25 cellular contexts compared by ENCODE assay signal in the genomic region with DNA sequence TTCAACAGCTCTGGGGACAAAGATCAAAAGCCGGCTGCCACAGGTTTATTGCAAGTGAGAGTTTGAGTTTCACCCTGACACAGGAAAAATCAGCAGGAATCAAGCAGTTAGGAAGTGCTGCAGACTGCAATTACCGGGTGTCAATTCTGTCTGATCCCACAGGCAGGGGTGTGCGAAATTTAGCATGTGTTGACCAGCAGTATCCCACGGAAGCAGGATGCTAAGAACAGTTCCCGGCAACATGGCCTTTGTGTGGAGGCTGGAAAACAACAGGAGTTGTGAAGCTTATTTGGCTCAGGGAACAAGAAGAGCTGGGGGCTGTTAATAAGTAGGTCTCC.
A peak's percentile ranks its signal among the peaks of the same experiment; 100 is the strongest.
DNase-seq lines count a peak whose midpoint lies in the region; ATAC-seq and TF ChIP-seq lines count a peak whose summit lies in the region.
"Had no signal": no experiment of that assay in that cellular context is flagged by ENCODE, and none has a peak within 500 bp of the region (broad histone marks: within the 10 kb centered on the region; RNA-seq: fewer than 3 reads in every experiment).

No MANE protein-coding gene starts in this region.

- H3K27ac ChIP-seq in colonic mucosa, result no peak overlapping the region
- H3K27ac ChIP-seq in CD8-positive, alpha-beta T cell (ENCODE audit: low read depth, low read length), result no peak overlapping the region
- no peak overlapping the region for H3K27ac ChIP-seq in CD8-positive, alpha-beta memory T cell (ENCODE audit: low read depth, low read length)
- H3K27ac ChIP-seq: testis, uterus had no signal

- H3K27me3 Mint-ChIP-seq in activated CD4-positive, alpha-beta memory T cell treated with anti-CD3 and anti-CD28 coated beads, Interleukin-2, amount 10 ng/mL, durations not matched to agents 7 days and 5 days, result peaks cover 13% of the 10 kb centered on the region
- peaks cover 33% of the 10 kb centered on the region for H3K27me3 Mint-ChIP-seq in activated CD4-positive, alpha-beta memory T cell treated with anti-CD3 and anti-CD28 coated beads for 36 hours
- H3K27me3 Mint-ChIP-seq in CD8-positive, alpha-beta T cell (ENCODE audit: low read depth), result peaks cover 9% of the 10 kb centered on the region
- peaks cover 0 to 3% of the 10 kb centered on the region in 2 donors for H3K27me3 Mint-ChIP-seq in CD8-positive, alpha-beta memory T cell

- no peak for TF ChIP-seq CTCF in colonic mucosa (IDR thresholded peaks at IDR 0.05)
- no peak for TF ChIP-seq CTCF in mucosa of descending colon (IDR thresholded peaks at IDR 0.05)
- TF ChIP-seq CTCF in CD8-positive, alpha-beta T cell (IDR thresholded peaks at IDR 0.05), result no peak

- H3K4me3 ChIP-seq in colonic mucosa, result no peak overlapping the region
- no peak overlapping the region for H3K4me3 ChIP-seq in mucosa of descending colon
- H3K4me3 ChIP-seq in CD8-positive, alpha-beta T cell (ENCODE audit: low read depth, low read length), result no peak overlapping the region
- H3K4me3 ChIP-seq in CD8-positive, alpha-beta memory T cell (ENCODE audit: low read length), result no peak overlapping the region
- H3K4me3 ChIP-seq: SJSA1, testis, uterus had no signal

- H3K9me3 ChIP-seq in colonic mucosa (no peaks in the 10 kb centered on the region), mucosa of descending colon (no peaks in the 10 kb centered on the region)
- H3K9me3 ChIP-seq in CD8-positive, alpha-beta T cell (ENCODE audit: low read length), result no peaks in the 10 kb centered on the region
- H3K9me3 ChIP-seq in CD8-positive, alpha-beta memory T cell (ENCODE audit: low read length), result no peaks in the 10 kb centered on the region
- H3K9me3 ChIP-seq: testis, uterus had no signal

- H3K36me3 ChIP-seq in colonic mucosa (no peaks in the 10 kb centered on the region), mucosa of descending colon (ENCODE audit: low read depth) (no peaks in the 10 kb centered on the region)
- no peaks in the 10 kb centered on the region for H3K36me3 ChIP-seq in CD8-positive, alpha-beta T cell (ENCODE audit: insufficient read depth, low read length)
- H3K36me3 ChIP-seq in CD8-positive, alpha-beta memory T cell (ENCODE audit: insufficient read depth, low read length), result no peaks in the 10 kb centered on the region
- H3K36me3 ChIP-seq: SJSA1, uterus had no signal

- POLR2A ChIA-PET in activated CD4-positive, alpha-beta memory T cell treated with anti-CD3 and anti-CD28 coated beads, Interleukin-2, amount 10 ng/mL, durations not matched to agents 7 days and 5 days (lab: Charles Lee), result no interaction called here
- POLR2A ChIA-PET in activated CD4-positive, alpha-beta memory T cell treated with anti-CD3 and anti-CD28 coated beads for 36 hours (lab: Charles Lee), result interaction anchor here (1.2 kb wide), 1 partner anchor 34 kb away, joined by 3 read pairs; no protein-coding TSS in a partner anchor
- POLR2A ChIA-PET in CD8-positive, alpha-beta T cell (lab: Charles Lee), result no interaction called here
- POLR2A ChIA-PET in CD8-positive, alpha-beta memory T cell (lab: Charles Lee), result interaction anchor here (0.9 kb wide), 1 partner anchor 40 kb away, joined by 3 read pairs; no protein-coding TSS in a partner anchor

- peaks cover 4% of the 10 kb centered on the region for H3K4me1 ChIP-seq in colonic mucosa
- H3K4me1 ChIP-seq in mucosa of descending colon (ENCODE audit: low read depth), result peaks cover 3% of the 10 kb centered on the region
- H3K4me1 ChIP-seq in CD8-positive, alpha-beta T cell (ENCODE audit: insufficient read depth, low read length), result no peaks in the 10 kb centered on the region
- no peaks in the 10 kb centered on the region for H3K4me1 ChIP-seq in CD8-positive, alpha-beta memory T cell (ENCODE audit: insufficient read depth, low read length)
- H3K4me1 ChIP-seq: testis, uterus had no signal

- no peak for DNase-seq in activated CD4-positive, alpha-beta memory T cell treated with anti-CD3 and anti-CD28 coated beads, Interleukin-2, amount 10 ng/mL, durations not matched to agents 7 days and 5 days
- no peak for DNase-seq in activated CD4-positive, alpha-beta memory T cell treated with anti-CD3 and anti-CD28 coated beads for 36 hours
- DNase-seq in colonic mucosa, result peak; percentile 46
- DNase-seq in mucosa of descending colon, result peak in 1 of 3 donors; percentile 28
- no peak for DNase-seq in NCI-H1417 (lab: John Stamatoyannopoulos, UW)
- DNase-seq in CD8-positive, alpha-beta T cell, result no peak
- DNase-seq in CD8-positive, alpha-beta memory T cell, result no peak
- DNase-seq: 8988T; activated CD8-positive, alpha-beta memory T cell treated with anti-CD3 and anti-CD28 coated beads, Interleukin-2, amount 50 U/mL, for 4 hours; CD4-positive, alpha-beta T cell; islet precursor cell; NCI-H1092 treated with DMSO at 0.1 percent for 48 hours; NCI-H2029; NCI-H526 treated with DMSO at 0.1 percent for 48 hours; nephron progenitor cell; stimulated activated naive CD4-positive, alpha-beta T cell treated with Interleukin-2 at 50 U/mL for 16 hours; testis; uterus had no signal

- peaks cover 14% of the 10 kb centered on the region for H3K4me1 Mint-ChIP-seq in activated CD4-positive, alpha-beta memory T cell treated with anti-CD3 and anti-CD28 coated beads, Interleukin-2, amount 10 ng/mL, durations not matched to agents 7 days and 5 days
- H3K4me1 Mint-ChIP-seq in activated CD4-positive, alpha-beta memory T cell treated with anti-CD3 and anti-CD28 coated beads for 36 hours (ENCODE audit: low read depth), result peaks cover 8% of the 10 kb centered on the region
- no peaks in the 10 kb centered on the region for H3K4me1 Mint-ChIP-seq in CD8-positive, alpha-beta T cell (ENCODE audit: low read depth)
- peaks cover 2 to 11% (median 4%) of the 10 kb centered on the region in 3 donors for H3K4me1 Mint-ChIP-seq in CD8-positive, alpha-beta memory T cell
- H3K4me1 Mint-ChIP-seq: activated naive CD4-positive, alpha-beta T cell treated with anti-CD3 and anti-CD28 coated beads, Interleukin-2, amount 50 U/mL, for 24 hours; IgD-negative memory B cell had no signal

- ATAC-seq in mucosa of descending colon (peak; percentile 69), GM19023 (IDR thresholded peaks at IDR 0.05; ENCODE audit: unreplicated experiment) (no peak)
- ATAC-seq in CD8-positive, alpha-beta T cell, result no peak
- ATAC-seq: sciatic nerve had no signal

- H3K4me3 Mint-ChIP-seq in activated CD4-positive, alpha-beta memory T cell treated with anti-CD3 and anti-CD28 coated beads, Interleukin-2, amount 10 ng/mL, durations not matched to agents 7 days and 5 days, result no peak overlapping the region
- no peak overlapping the region for H3K4me3 Mint-ChIP-seq in activated CD4-positive, alpha-beta memory T cell treated with anti-CD3 and anti-CD28 coated beads for 36 hours
- no peak overlapping the region for H3K4me3 Mint-ChIP-seq in CD8-positive, alpha-beta T cell
- no peak overlapping the region for H3K4me3 Mint-ChIP-seq in CD8-positive, alpha-beta memory T cell
- H3K4me3 Mint-ChIP-seq: activated naive CD4-positive, alpha-beta T cell treated with anti-CD3 and anti-CD28 coated beads, Interleukin-2, amount 50 U/mL, for 24 hours; activated T-helper 1 cell treated with anti-CD3 and anti-CD28 coated beads, Interleukin-12 subunit alpha, Interleukin-12 subunit beta, Interleukin-2, Interleukin-4 antibody, amounts not matched to agents 30 ng/mL and 10 ng/mL and 1 ng/mL, durations not matched to agents 14 hours and 24 hours and 36 hours; CD4-positive, alpha-beta T cell; dendritic cell treated with granulocyte-macrophage colony-stimulating factor and Interleukin-4, amounts not matched to agents 40 ng/mL and 50 ng/mL, for 4 days; nephron progenitor cell had no signal

- CTCF ChIA-PET in activated CD4-positive, alpha-beta memory T cell treated with anti-CD3 and anti-CD28 coated beads, Interleukin-2, amount 10 ng/mL, durations not matched to agents 7 days and 5 days (lab: Charles Lee), result interaction anchor here (0.8 to 2.4 kb wide), 3 partner anchors 115 to 232 kb away, joined by 3 to 7 read pairs (median 4); no protein-coding TSS in a partner anchor
- CTCF ChIA-PET in activated CD4-positive, alpha-beta memory T cell treated with anti-CD3 and anti-CD28 coated beads for 36 hours (lab: Charles Lee), result interaction anchor here (0.9 to 1.7 kb wide), 2 partner anchors 92 to 222 kb away, joined by 4 to 12 read pairs; no protein-coding TSS in a partner anchor
- CTCF ChIA-PET in CD8-positive, alpha-beta T cell (lab: Charles Lee), result interaction anchor here (2.0 kb wide), 1 partner anchor 222 kb away, joined by 5 read pairs; no protein-coding TSS in a partner anchor
- CTCF ChIA-PET in CD8-positive, alpha-beta memory T cell (lab: Charles Lee), result interaction anchor here (1.5 kb wide), 1 partner anchor 19 kb away, joined by 4 read pairs; no protein-coding TSS in a partner anchor

- intact Hi-C loops in activated CD4-positive, alpha-beta memory T cell treated with anti-CD3 and anti-CD28 coated beads for 36 hours (cut with micrococcal nuclease), result loop anchor here (1.0 to 10.0 kb wide), 3 partner anchors 60 to 158 kb away; partner anchors contain the start of gene PPP1R14C
- intact Hi-C loops in colonic mucosa (cut with DNase I), result no loop called here
- intact Hi-C loops in mucosa of descending colon (cut with DNase I, micrococcal nuclease), result no loop called here
- intact Hi-C loops in CD8-positive, alpha-beta T cell (cut with DNase I, micrococcal nuclease), result no loop called here

- H3K27ac Mint-ChIP-seq in activated CD4-positive, alpha-beta memory T cell treated with anti-CD3 and anti-CD28 coated beads, Interleukin-2, amount 10 ng/mL, durations not matched to agents 7 days and 5 days, result peak overlapping the region; percentile 48
- H3K27ac Mint-ChIP-seq in activated CD4-positive, alpha-beta memory T cell treated with anti-CD3 and anti-CD28 coated beads for 36 hours, result no peak overlapping the region
- no peak overlapping the region for H3K27ac Mint-ChIP-seq in CD8-positive, alpha-beta T cell
- no peak overlapping the region for H3K27ac Mint-ChIP-seq in CD8-positive, alpha-beta memory T cell
- H3K27ac Mint-ChIP-seq: activated naive CD4-positive, alpha-beta T cell treated with anti-CD3 and anti-CD28 coated beads, Interleukin-2, amount 50 U/mL, for 24 hours; activated T-helper 1 cell treated with anti-CD3 and anti-CD28 coated beads, Interleukin-12 subunit alpha, Interleukin-12 subunit beta, Interleukin-2, Interleukin-4 antibody, amounts not matched to agents 30 ng/mL and 10 ng/mL and 1 ng/mL, durations not matched to agents 14 hours and 24 hours and 36 hours; CD4-positive, alpha-beta T cell; dendritic cell treated with granulocyte-macrophage colony-stimulating factor and Interleukin-4, amounts not matched to agents 40 ng/mL and 50 ng/mL, for 4 days; IgD-negative memory B cell; nephron progenitor cell had no signal

- no peaks in the 10 kb centered on the region for H3K36me3 Mint-ChIP-seq in activated CD4-positive, alpha-beta memory T cell treated with anti-CD3 and anti-CD28 coated beads, Interleukin-2, amount 10 ng/mL, durations not matched to agents 7 days and 5 days (ENCODE audit: low read depth)
- H3K36me3 Mint-ChIP-seq in activated CD4-positive, alpha-beta memory T cell treated with anti-CD3 and anti-CD28 coated beads for 36 hours, result no peaks in the 10 kb centered on the region
- no peaks in the 10 kb centered on the region for H3K36me3 Mint-ChIP-seq in CD8-positive, alpha-beta T cell
- peaks cover 0 to 5% (median 0%) of the 10 kb centered on the region in 3 donors for H3K36me3 Mint-ChIP-seq in CD8-positive, alpha-beta memory T cell
- H3K36me3 Mint-ChIP-seq: activated naive CD4-positive, alpha-beta T cell treated with anti-CD3 and anti-CD28 coated beads, Interleukin-2, amount 50 U/mL, for 24 hours; IgD-negative memory B cell had no signal

- H3K9ac ChIP-seq in colonic mucosa (ENCODE audit: low read depth in 2 of 2, low read length in 2 of 2), result no peak overlapping the region

- peaks cover 4% of the 10 kb centered on the region for H3K9me3 Mint-ChIP-seq in activated CD4-positive, alpha-beta memory T cell treated with anti-CD3 and anti-CD28 coated beads, Interleukin-2, amount 10 ng/mL, durations not matched to agents 7 days and 5 days
- H3K9me3 Mint-ChIP-seq in activated CD4-positive, alpha-beta memory T cell treated with anti-CD3 and anti-CD28 coated beads for 36 hours, result peaks cover 4% of the 10 kb centered on the region
- H3K9me3 Mint-ChIP-seq in CD8-positive, alpha-beta T cell, result peaks cover 4% of the 10 kb centered on the region
- peaks cover 0 to 3% (median 1%) of the 10 kb centered on the region in 5 donors for H3K9me3 Mint-ChIP-seq in CD8-positive, alpha-beta memory T cell

- H3K27me3 ChIP-seq in colonic mucosa, result no peaks in the 10 kb centered on the region
- no peaks in the 10 kb centered on the region for H3K27me3 ChIP-seq in CD8-positive, alpha-beta T cell (ENCODE audit: insufficient read depth, low read length)
- H3K27me3 ChIP-seq in CD8-positive, alpha-beta memory T cell (ENCODE audit: insufficient read depth, low read length, poor library complexity, severe bottlenecking), result no peaks in the 10 kb centered on the region
- H3K27me3 ChIP-seq: SJSA1, testis, uterus had no signal

Comparison
In these comparisons a context has a peak if more than half of its experiments do, and no peak if none do; other contexts are left out.
1. POLR2A ChIA-PET loops: an anchor here in activated CD4-positive, alpha-beta memory T cell treated with anti-CD3 and anti-CD28 coated beads for 36 hours (1.2 kb wide) and CD8-positive, alpha-beta memory T cell (0.9 kb wide); none called in activated CD4-positive, alpha-beta memory T cell treated with anti-CD3 and anti-CD28 coated beads, Interleukin-2, amount 10 ng/mL, durations not matched to agents 7 days and 5 days and CD8-positive, alpha-beta T cell.